ENCODE assay signal across 8 cellular contexts in genomic region chr1:26284597-26285351, GRCh38. TPM values are rescaled to one million over a fixed set of nuclear protein-coding genes. Genes with fewer than 3 reads are reported as not detected.
A peak's percentile ranks its signal among the peaks of the same experiment; 100 is the strongest.
DNase-seq lines count a peak whose midpoint lies in the region; ATAC-seq and TF ChIP-seq lines count a peak whose summit lies in the region.

No MANE protein-coding gene starts in this region.

- CTCF ChIA-PET in activated naive CD4-positive, alpha-beta T cell treated with anti-CD3 and anti-CD28 coated beads, Interleukin-2, amount 10 ng/mL, durations not matched to agents 7 days and 5 days (lab: Charles Lee): interaction anchor here (0.7 to 18.0 kb wide), 21 partner anchors 8 to 136 kb away, joined by 3 to 632 read pairs (median 9); partner anchors contain the start of genes CD52 and UBXN11

- H3K27ac ChIP-seq in heart left ventricle (peak overlapping the region in 11 of 12 donors; percentile 36 to 98 (median 53)), sigmoid colon (peak overlapping the region; percentile 35 to 60 (median 43))

- no peak for TF ChIP-seq EP300 in sigmoid colon (IDR thresholded peaks at IDR 0.05)

- no peaks in the 10 kb centered on the region for H3K9me3 Mint-ChIP-seq in activated naive CD4-positive, alpha-beta T cell treated with anti-CD3 and anti-CD28 coated beads, Interleukin-2, amount 10 ng/mL, durations not matched to agents 7 days and 5 days

- DNase-seq in Daoy (ENCODE audit: low read depth) (peak; percentile 99), HS-27A (ENCODE audit: low read depth) (peak; percentile 98), SKM-1 treated with dmso at 0.1 percent for 144 hours (lab: John Stamatoyannopoulos, UW; ENCODE audit: unreplicated experiment) (peak; percentile 83), heart left ventricle (peak; percentile 69 to 91 (median 82)), sigmoid colon (peak; percentile 84), SK-N-DZ (ENCODE audit: low spot score) (no peak)
- peak; percentile 96 for DNase-seq in activated naive CD4-positive, alpha-beta T cell treated with anti-CD3 and anti-CD28 coated beads, Interleukin-2, amount 10 ng/mL, durations not matched to agents 7 days and 5 days

- H3K4me1 ChIP-seq in heart left ventricle (peaks cover 9 to 93% (median 49%) of the 10 kb centered on the region in 12 donors), sigmoid colon (peaks cover 0 to 46% (median 36%) of the 10 kb centered on the region in 4 donors)

- peak overlapping the region; percentile 91 for H3K4me3 Mint-ChIP-seq in activated naive CD4-positive, alpha-beta T cell treated with anti-CD3 and anti-CD28 coated beads, Interleukin-2, amount 10 ng/mL, durations not matched to agents 7 days and 5 days

- no peaks in the 10 kb centered on the region for H3K27me3 Mint-ChIP-seq in activated naive CD4-positive, alpha-beta T cell treated with anti-CD3 and anti-CD28 coated beads, Interleukin-2, amount 10 ng/mL, durations not matched to agents 7 days and 5 days

- peak; percentile 23 to 49 (median 38) for ATAC-seq in heart left ventricle
- ATAC-seq in HG02852 (IDR thresholded peaks at IDR 0.05; ENCODE audit: unreplicated experiment): no peak

- intact Hi-C loops in heart left ventricle (cut with DNase I) (loop anchor here in 6 of 10 donors (1.0 to 5.0 kb wide), 7 partner anchors 32 to 247 kb away; partner anchors contain the start of gene CD52 (in 1 of the 6)), sigmoid colon (cut with DNase I) (loop anchor here (5.0 kb wide), 1 partner anchor 52 kb away; the partner anchor contains the start of gene CEP85)

- peaks cover 48% of the 10 kb centered on the region for H3K36me3 Mint-ChIP-seq in activated naive CD4-positive, alpha-beta T cell treated with anti-CD3 and anti-CD28 coated beads, Interleukin-2, amount 10 ng/mL, durations not matched to agents 7 days and 5 days

- H3K9me3 ChIP-seq in heart left ventricle (no peaks in the 10 kb centered on the region), sigmoid colon (no peaks in the 10 kb centered on the region)

- H3K4me1 Mint-ChIP-seq in activated naive CD4-positive, alpha-beta T cell treated with anti-CD3 and anti-CD28 coated beads, Interleukin-2, amount 10 ng/mL, durations not matched to agents 7 days and 5 days: peaks cover 92% of the 10 kb centered on the region

- H3K4me3 ChIP-seq in heart left ventricle (peak overlapping the region in 1 of 12 donors; percentile 34), sigmoid colon (no peak overlapping the region)

- TF ChIP-seq POLR2A in heart left ventricle (IDR thresholded peaks at IDR 0.05) (no peak), sigmoid colon (IDR thresholded peaks at IDR 0.05) (no peak)

- peak; percentile 59 to 81 (median 74) for TF ChIP-seq CTCF in heart left ventricle (IDR thresholded peaks at IDR 0.05)
- peak; percentile 18 to 52 (median 48) for TF ChIP-seq CTCF in sigmoid colon (IDR thresholded peaks at IDR 0.05)

- no peaks in the 10 kb centered on the region for H3K27me3 ChIP-seq in heart left ventricle
- H3K27me3 ChIP-seq in sigmoid colon: no peaks in the 10 kb centered on the region

- H3K27ac Mint-ChIP-seq in activated naive CD4-positive, alpha-beta T cell treated with anti-CD3 and anti-CD28 coated beads, Interleukin-2, amount 10 ng/mL, durations not matched to agents 7 days and 5 days: peak overlapping the region; percentile 98

- H3K36me3 ChIP-seq in heart left ventricle: peaks cover 0 to 12% (median 6%) of the 10 kb centered on the region in 9 donors
- H3K36me3 ChIP-seq in sigmoid colon: no peaks in the 10 kb centered on the region

- WGBS in heart left ventricle, 4 donors: 35 to 39% (median 36%) methylated on average over 21 to 22 of the region's 22 CpGs
- 26 to 29% methylated on average over 22 of the region's 22 CpGs for whole genome bisulfite sequencing in sigmoid colon, 2 donors

RNA-seq across cellular contexts. Expression of gene SH3BGRL3, which starts 4.9 kb away (rescaled TPM):
- 50.6 and 66.8 TPM in 2 replicates for total RNA-seq in Daoy (2014; rRNA removed; shearing (Covaris generic))
- total RNA-seq in heart left ventricle (100 to 1,000 TPM in 1 of 9 donors, 10 to 100 TPM in 8; 22.4 to 234 (median 40.0) TPM), sigmoid colon (10 to 100 TPM; 32.9 to 41.5 (median 37.6) TPM)
- polyA plus RNA-seq in heart left ventricle (100 to 1,000 TPM in 1 of 2 donors, 10 to 100 TPM in 1; 43.8 to 119 TPM), sigmoid colon (100 to 1,000 TPM; 303 to 575 (median 543) TPM)
- polyA plus RNA-seq in SK-N-DZ (2014; cell fraction: cytosol; rRNA removed): 9.1 and 15.6 TPM in 2 replicates
- 4.0 and 8.9 TPM in 2 replicates for polyA plus RNA-seq in SK-N-DZ (2014; cell fraction: nucleus; rRNA removed)

RNA-seq across cellular contexts. Expression of gene UBXN11, which starts 21.7 kb away (rescaled TPM):
- total RNA-seq in Daoy (2014; rRNA removed; shearing (Covaris generic)): 6.0 and 9.0 TPM in 2 replicates
- total RNA-seq in heart left ventricle: 10 to 100 TPM in 3 of 9 donors, 1 to 10 TPM in 6; 3.7 to 17.2 (median 7.6) TPM
- polyA plus RNA-seq in heart left ventricle: 10 to 100 TPM in 1 of 2 donors, 1 to 10 TPM in 1; 9.0 to 12.2 TPM
- total RNA-seq in sigmoid colon: 10 to 100 TPM in 3 of 4 donors, 1 to 10 TPM in 1; 9.8 to 17.7 (median 13.1) TPM
- 10 to 100 TPM in 1 of 3 donors, 1 to 10 TPM in 2; 3.0 to 22.7 (median 4.2) TPM for polyA plus RNA-seq in sigmoid colon
- 4.8 and 5.1 TPM in 2 replicates for polyA plus RNA-seq in SK-N-DZ (2014; cell fraction: cytosol; rRNA removed)
- polyA plus RNA-seq in SK-N-DZ (2014; cell fraction: nucleus; rRNA removed): 52.0 and 62.5 TPM in 2 replicates

RNA-seq across cellular contexts. Expression of gene CD52, which starts 33.0 kb away (rescaled TPM):
- total RNA-seq in Daoy (2014; rRNA removed; shearing (Covaris generic)): not detected in 2 replicates
- 10 to 100 TPM in 2 of 9 donors, 1 to 10 TPM in 6, not detected in 1; 1.6 to 89.9 (median 4.4) TPM for total RNA-seq in heart left ventricle
- polyA plus RNA-seq in heart left ventricle: 10 to 100 TPM in 1 of 2 donors, 1 to 10 TPM in 1; 9.9 to 26.1 TPM
- total RNA-seq in sigmoid colon: 1 to 10 TPM in 2 of 4 donors, not detected in 2; 1.6 to 5.7 TPM
- 100 to 1,000 TPM in 1 of 3 donors, 10 to 100 TPM in 2; 19.8 to 556 (median 41.4) TPM for polyA plus RNA-seq in sigmoid colon
- not detected in 2 replicates for polyA plus RNA-seq in SK-N-DZ (2014; cell fraction: cytosol; rRNA removed)
- polyA plus RNA-seq in SK-N-DZ (2014; cell fraction: nucleus; rRNA removed): not detected in 2 replicates

RNA-seq across cellular contexts. Expression of gene CEP85, which starts 50.8 kb away (rescaled TPM):
- total RNA-seq in Daoy (2014; rRNA removed; shearing (Covaris generic)): 27.4 and 34.5 TPM in 2 replicates
- 100 to 1,000 TPM in 2 of 9 donors, 10 to 100 TPM in 7; 28.6 to 180 (median 48.7) TPM for total RNA-seq in heart left ventricle
- polyA plus RNA-seq in heart left ventricle: 10 to 100 TPM; 13.4 to 22.7 TPM
- total RNA-seq in sigmoid colon: 1 to 10 TPM; 1.9 to 5.4 (median 3.3) TPM
- 10 to 100 TPM in 1 of 3 donors, 1 to 10 TPM in 2; 2.4 to 12.9 (median 9.7) TPM for polyA plus RNA-seq in sigmoid colon
- 34.0 and 39.5 TPM in 2 replicates for polyA plus RNA-seq in SK-N-DZ (2014; cell fraction: cytosol; rRNA removed)
- polyA plus RNA-seq in SK-N-DZ (2014; cell fraction: nucleus; rRNA removed): 75.2 and 82.4 TPM in 2 replicates
